ENCODE assay signal across 10 cellular contexts in genomic region chr1:232876506-232877360, GRCh38.
"Had no signal": no experiment of that assay in that cellular context is flagged by ENCODE, and none has a peak within 500 bp of the region (broad histone marks: within the 10 kb centered on the region; RNA-seq: fewer than 3 reads in every experiment).

No MANE protein-coding gene starts in this region.

- H3K9me3 Mint-ChIP-seq: activated naive CD4-positive, alpha-beta T cell treated with anti-CD3 and anti-CD28 coated beads, Interleukin-2, amount 50 U/mL, for 24 hours; natural killer cell treated with Interleukin-12 subunit alpha and Interleukin-12 subunit beta and Interleukin-15 and Interleukin-18, amount 100 ng/mL, for 72 hours; T-cell had no signal

- H3K36me3 Mint-ChIP-seq: activated naive CD4-positive, alpha-beta T cell treated with anti-CD3 and anti-CD28 coated beads, Interleukin-2, amount 50 U/mL, for 24 hours; natural killer cell treated with Interleukin-12 subunit alpha and Interleukin-12 subunit beta and Interleukin-15 and Interleukin-18, amount 100 ng/mL, for 72 hours; T-cell had no signal

- H3K27ac Mint-ChIP-seq: activated naive CD4-positive, alpha-beta T cell treated with anti-CD3 and anti-CD28 coated beads, Interleukin-2, amount 50 U/mL, for 24 hours; natural killer cell treated with Interleukin-12 subunit alpha and Interleukin-12 subunit beta and Interleukin-15 and Interleukin-18, amount 100 ng/mL, for 72 hours; T-cell had no signal

- ATAC-seq: left ventricle myocardium superior; natural killer cell treated with Interleukin-12 subunit alpha and Interleukin-12 subunit beta and Interleukin-15 and Interleukin-18, amount 100 ng/mL, for 72 hours; T-cell had no signal

- H3K4me3 Mint-ChIP-seq: activated naive CD4-positive, alpha-beta T cell treated with anti-CD3 and anti-CD28 coated beads, Interleukin-2, amount 50 U/mL, for 24 hours; natural killer cell treated with Interleukin-12 subunit alpha and Interleukin-12 subunit beta and Interleukin-15 and Interleukin-18, amount 100 ng/mL, for 72 hours; T-cell had no signal

- DNase-seq: brain microvascular endothelial cell; effector memory CD4-positive, alpha-beta T cell; left ventricle myocardium superior; mesenchymal stem cell; occipital lobe; substantia nigra; T-cell; transverse colon had no signal

- H3K27me3 Mint-ChIP-seq: activated naive CD4-positive, alpha-beta T cell treated with anti-CD3 and anti-CD28 coated beads, Interleukin-2, amount 50 U/mL, for 24 hours had no signal
